In genomic region chr2:145845207-145845894, GRCh38 we compare ENCODE assay signal across 15 cellular contexts.
DNase-seq lines count a peak whose midpoint lies in the region; ATAC-seq lines count a peak whose summit lies in the region.
"Had no signal": no experiment of that assay in that cellular context is flagged by ENCODE, and none has a peak within 500 bp of the region (broad histone marks: within the 10 kb centered on the region; RNA-seq: fewer than 3 reads in every experiment).

No MANE protein-coding gene starts in this region.

- H3K4me1 Mint-ChIP-seq in stimulated activated effector memory CD8-positive, alpha-beta T cell treated with anti-CD3 and anti-CD28 coated beads, Interleukin-12 subunit alpha, Interleukin-12 subunit beta, amount 100 ng/mL, for 72 hours, result no peaks in the 10 kb centered on the region

- H3K27ac ChIP-seq in caudate nucleus (ENCODE audit: low read depth, low read length) (no peak overlapping the region), right cardiac atrium (ENCODE audit: low read length) (no peak overlapping the region)
- H3K27ac ChIP-seq: psoas muscle had no signal

- H3K9me3 Mint-ChIP-seq in stimulated activated effector memory CD8-positive, alpha-beta T cell treated with anti-CD3 and anti-CD28 coated beads, Interleukin-12 subunit alpha, Interleukin-12 subunit beta, amount 100 ng/mL, for 72 hours, result no peaks in the 10 kb centered on the region
- H3K9me3 Mint-ChIP-seq: T-helper 1 cell treated with Interleukin-12 subunit alpha and Interleukin-12 subunit beta and Interleukin-4 antibody, amounts not matched to agents 30 μg/mL and 1 μg/mL, for 36 hours had no signal

- 82% methylated on average over 2 of the region's 2 CpGs for WGBS in right cardiac atrium

- no peaks in the 10 kb centered on the region for H3K27me3 ChIP-seq in right cardiac atrium (ENCODE audit: control insufficient read depth, insufficient read depth)

- peak; percentile 74 for DNase-seq in DMS79 treated with DMSO at 0.1 percent for 48 hours (lab: John Stamatoyannopoulos, UW)
- peak; percentile 55 for DNase-seq in NCI-H146 treated with DMSO at 0.1 percent for 48 hours (lab: John Stamatoyannopoulos, UW; ENCODE audit: unreplicated experiment)
- DNase-seq in SHP77 (lab: John Stamatoyannopoulos, UW), result peak; percentile 29 to 41
- DNase-seq in iris pigment epithelial cell (ENCODE audit: low read depth), result peak; percentile 45
- no peak for DNase-seq in caudate nucleus (lab: John Stamatoyannopoulos, UW)
- DNase-seq in stimulated activated effector memory CD8-positive, alpha-beta T cell treated with anti-CD3 and anti-CD28 coated beads, Interleukin-12 subunit alpha, Interleukin-12 subunit beta, amount 100 ng/mL, for 72 hours (ENCODE audit: low spot score in 2 of 2), result no peak
- DNase-seq in HUDEP-2 (lab: John Stamatoyannopoulos, UW; ENCODE audit: unreplicated experiment in 76 of 76), result no peak
- no peak for DNase-seq in right cardiac atrium
- DNase-seq: activated CD4-positive, alpha-beta T cell treated with anti-CD3 and anti-CD28 coated beads, Interleukin-2, amount 50 U/mL, for 4 hours; activated effector memory CD4-positive, alpha-beta T cell treated with Interleukin-2 at 50 U/mL for 16 hours; C1 segment of cervical spinal cord; central memory CD4-positive, alpha-beta T cell; psoas muscle; stimulated activated CD4-positive, alpha-beta T cell treated with anti-CD3 and anti-CD28 coated beads, Interleukin-2, amount 100 ng/mL, for 48 hours had no signal

- H3K9me3 ChIP-seq in right cardiac atrium (ENCODE audit: control insufficient read depth, low read length), result no peaks in the 10 kb centered on the region
- H3K9me3 ChIP-seq: psoas muscle had no signal

- intact Hi-C loops in right cardiac atrium (cut with DNase I), result no loop called here

- no peak for ATAC-seq in stimulated activated effector memory CD8-positive, alpha-beta T cell treated with anti-CD3 and anti-CD28 coated beads, Interleukin-12 subunit alpha, Interleukin-12 subunit beta, amount 100 ng/mL, for 72 hours
- no peak for ATAC-seq in right cardiac atrium
- ATAC-seq: psoas muscle had no signal

- no peaks in the 10 kb centered on the region for H3K36me3 Mint-ChIP-seq in stimulated activated effector memory CD8-positive, alpha-beta T cell treated with anti-CD3 and anti-CD28 coated beads, Interleukin-12 subunit alpha, Interleukin-12 subunit beta, amount 100 ng/mL, for 72 hours

- no peak overlapping the region for H3K27ac Mint-ChIP-seq in stimulated activated effector memory CD8-positive, alpha-beta T cell treated with anti-CD3 and anti-CD28 coated beads, Interleukin-12 subunit alpha, Interleukin-12 subunit beta, amount 100 ng/mL, for 72 hours
- H3K27ac Mint-ChIP-seq: T-helper 1 cell treated with Interleukin-12 subunit alpha and Interleukin-12 subunit beta and Interleukin-4 antibody, amounts not matched to agents 30 μg/mL and 1 μg/mL, for 36 hours had no signal

- no peaks in the 10 kb centered on the region for H3K4me1 ChIP-seq in right cardiac atrium (ENCODE audit: control insufficient read depth, insufficient read depth, low read length)
- H3K4me1 ChIP-seq: psoas muscle had no signal

- H3K4me3 Mint-ChIP-seq in stimulated activated effector memory CD8-positive, alpha-beta T cell treated with anti-CD3 and anti-CD28 coated beads, Interleukin-12 subunit alpha, Interleukin-12 subunit beta, amount 100 ng/mL, for 72 hours, result no peak overlapping the region
- H3K4me3 Mint-ChIP-seq: T-helper 1 cell treated with Interleukin-12 subunit alpha and Interleukin-12 subunit beta and Interleukin-4 antibody, amounts not matched to agents 30 μg/mL and 1 μg/mL, for 36 hours had no signal

- no peak overlapping the region for H3K4me3 ChIP-seq in right cardiac atrium (ENCODE audit: low read length)
- H3K4me3 ChIP-seq: psoas muscle had no signal

Comparison
In these comparisons a context has a peak if more than half of its experiments do, and no peak if none do; other contexts are left out.
1. DNase-seq: peak in DMS79 treated with DMSO at 0.1 percent for 48 hours (single experiment), NCI-H146 treated with DMSO at 0.1 percent for 48 hours (single experiment), SHP77 (2 of 2) and iris pigment epithelial cell (single experiment); none in caudate nucleus (0 of 61), stimulated activated effector memory CD8-positive, alpha-beta T cell treated with anti-CD3 and anti-CD28 coated beads, Interleukin-12 subunit alpha, Interleukin-12 subunit beta, amount 100 ng/mL, for 72 hours (0 of 2), HUDEP-2 (0 of 76) and right cardiac atrium (0 of 3).